ENCODE assay signal across 8 cellular contexts in genomic region chr7:156892821-156893706, GRCh38. TPM values are rescaled to one million over a fixed set of nuclear protein-coding genes. Genes with fewer than 3 reads are reported as not detected.
DNase-seq lines count a peak whose midpoint lies in the region; ATAC-seq, FAIRE-seq and TF ChIP-seq lines count a peak whose summit lies in the region.

Gene LMBR1, minus strand, starts transcription at chr7:156893183. Its CDS starts 190 bp downstream, at chr7:156892993.

- peak within 1 kb of the TSS; percentile 94 for H3K27ac ChIP-seq in psoas muscle

- no peaks in the 10 kb centered on the region for H3K9me3 Mint-ChIP-seq in T-helper 1 cell treated with Interleukin-12 subunit alpha and Interleukin-12 subunit beta and Interleukin-4 antibody, amounts not matched to agents 30 μg/mL and 1 μg/mL, for 36 hours

- H3K27me3 ChIP-seq in psoas muscle (ENCODE audit: insufficient read depth in 3 of 3, low read length in 2 of 3): no peaks in the 10 kb centered on the region

- no peaks in the 10 kb centered on the region for H3K27me3 Mint-ChIP-seq in T-helper 1 cell treated with Interleukin-12 subunit alpha and Interleukin-12 subunit beta and Interleukin-4 antibody, amounts not matched to agents 30 μg/mL and 1 μg/mL, for 36 hours (ENCODE audit: low read depth)

- peaks cover 40% of the 10 kb centered on the region for H3K4me1 Mint-ChIP-seq in T-helper 1 cell treated with Interleukin-12 subunit alpha and Interleukin-12 subunit beta and Interleukin-4 antibody, amounts not matched to agents 30 μg/mL and 1 μg/mL, for 36 hours (ENCODE audit: low read depth)

- H3K27ac Mint-ChIP-seq in T-helper 1 cell treated with Interleukin-12 subunit alpha and Interleukin-12 subunit beta and Interleukin-4 antibody, amounts not matched to agents 30 μg/mL and 1 μg/mL, for 36 hours: peak within 1 kb of the TSS; percentile 90

- H3K36me3 ChIP-seq in psoas muscle (ENCODE audit: insufficient read depth in 1 of 2, low read depth in 1 of 2): no peaks in the 10 kb centered on the region

- FAIRE-seq in urothelium cell line (lab: Jason Lieb, UNC): no peak

- peaks cover 8% of the 10 kb centered on the region for H3K36me3 Mint-ChIP-seq in T-helper 1 cell treated with Interleukin-12 subunit alpha and Interleukin-12 subunit beta and Interleukin-4 antibody, amounts not matched to agents 30 μg/mL and 1 μg/mL, for 36 hours (ENCODE audit: low read depth)

- peak within 1 kb of the TSS; percentile 90 for H3K4me3 Mint-ChIP-seq in T-helper 1 cell treated with Interleukin-12 subunit alpha and Interleukin-12 subunit beta and Interleukin-4 antibody, amounts not matched to agents 30 μg/mL and 1 μg/mL, for 36 hours

- no peak for TF ChIP-seq CTCF in GM13977 (IDR thresholded peaks at IDR 0.05; ENCODE audit: extremely low read depth, insufficient read depth, missing control alignments)
- peak; percentile 65 for TF ChIP-seq CTCF in psoas muscle (IDR thresholded peaks at IDR 0.05)

- peak within 1 kb of the TSS; percentile 94 for H3K4me3 ChIP-seq in psoas muscle

- ATAC-seq in HG02884 (IDR thresholded peaks at IDR 0.05; ENCODE audit: unreplicated experiment): peak; percentile 69
- ATAC-seq in left ventricle myocardium superior: peak; percentile 96
- ATAC-seq in psoas muscle: peak; percentile 95 to 96 (median 96)

- DNase-seq in GM13977 (ENCODE audit: low spot score) (peak; percentile 98), NCI-H1694 (lab: John Stamatoyannopoulos, UW) (peak; percentile 79), amygdala (lab: John Stamatoyannopoulos, UW) (peak; percentile 33 to 94 (median 87)), left ventricle myocardium superior (peak; percentile 98), psoas muscle (peak; percentile 94 to 97), urothelium cell line (ENCODE audit: low spot score) (peak; percentile 79)

- 0 to 1% (median 1%) methylated on average over 46 to 89 of the region's 97 CpGs for WGBS in psoas muscle, 3 donors

- H3K4me1 ChIP-seq in psoas muscle: peaks cover 26% of the 10 kb centered on the region

- in situ Hi-C loops in GM13977 (cut with MboI; ENCODE audit: low pct_unique_long_range_greater_than_20kb, low sequenced_read_pairs, unreplicated experiment): no loop called here

- no peaks in the 10 kb centered on the region for H3K9me3 ChIP-seq in psoas muscle

- intact Hi-C loops in left ventricle myocardium superior (cut with micrococcal nuclease): no loop called here
- intact Hi-C loops in psoas muscle (cut with DNase I): loop anchor here in 1 of 2 donors (2.0 to 10.0 kb wide), 2 partner anchors 58 to 252 kb away; no protein-coding TSS in a partner anchor

RNA-seq across cellular contexts. Expression of gene LMBR1, which starts in this region (rescaled TPM):
- total RNA-seq in left ventricle myocardium superior (44.5 TPM), psoas muscle (10 to 100 TPM; 21.7 to 33.3 (median 27.9) TPM)
- 10 to 100 TPM in 2 of 3 donors, 1 to 10 TPM in 1; 6.4 to 12.3 (median 10.7) TPM for polyA plus RNA-seq in psoas muscle

Comparison
In these comparisons a context has a peak if more than half of its experiments do, and no peak if none do; other contexts are left out.
1. Peak in every context shown above with its lines: DNase-seq, ATAC-seq, H3K4me3 ChIP-seq and H3K27ac ChIP-seq.